ENCODE assay signal across 8 cellular contexts in the genomic region with DNA sequence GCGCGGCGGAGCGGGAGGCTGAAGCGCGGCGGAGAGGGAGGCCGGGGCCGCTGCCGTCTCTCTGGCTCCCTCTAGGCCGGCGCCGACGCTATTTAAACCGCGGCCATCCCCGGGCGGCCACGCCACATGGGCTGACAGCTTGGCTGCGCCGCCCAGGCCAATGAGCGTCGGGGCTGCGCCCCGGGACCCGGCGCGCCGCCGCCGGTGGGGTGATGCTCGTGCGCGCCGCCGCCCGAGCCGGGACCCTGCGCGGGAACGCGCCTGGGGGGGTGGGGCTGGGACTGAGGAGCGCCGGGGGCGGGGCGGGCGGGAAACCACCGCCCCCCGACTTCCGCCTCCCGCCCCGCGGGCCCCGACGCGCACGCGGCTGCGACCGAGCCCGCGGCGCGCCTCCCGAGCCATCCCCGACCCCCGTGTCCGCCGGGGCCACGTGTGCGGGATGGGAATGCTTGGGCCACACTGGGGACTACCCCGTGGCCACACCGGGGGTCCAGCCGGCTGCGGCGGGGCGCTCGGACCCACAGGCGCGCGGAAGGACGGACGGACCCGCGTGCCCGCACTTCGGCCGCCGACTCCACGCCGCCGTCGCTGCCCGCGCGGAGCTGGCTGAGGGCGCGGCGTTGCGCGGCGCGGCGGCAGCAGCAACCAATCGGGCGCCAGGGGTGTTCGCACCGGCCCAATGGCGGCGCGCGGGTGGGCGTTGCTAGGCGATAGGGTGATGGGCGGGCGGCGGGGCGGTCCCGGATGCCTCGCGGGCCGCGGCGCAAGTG. TPM values are rescaled to one million over a fixed set of nuclear protein-coding genes. Genes with fewer than 3 reads are reported as not detected.
DNase-seq lines count a peak whose midpoint lies in the region; ATAC-seq and TF ChIP-seq lines count a peak whose summit lies in the region.

Gene FASN, minus strand, starts transcription at position 68 of the 770 bp plus-strand sequence. CDS start 1,791 bp downstream, outside the sequence.

- DNase-seq in AG04450 (ENCODE audit: low read depth, low spot score) (peak; percentile 88), NCI-H2196 treated with DMSO at 0.1 percent for 48 hours (lab: John Stamatoyannopoulos, UW; ENCODE audit: unreplicated experiment) (peak; percentile 96), WERI-Rb-1 (peak; percentile 98), mammary epithelial cell (peak; percentile 93), inferior parietal cortex (ENCODE audit: extremely low spot score) (peak; percentile 91)
- DNase-seq in stimulated activated CD4-positive, alpha-beta T cell treated with anti-CD3 and anti-CD28 coated beads, Interleukin-12 subunit alpha, Interleukin-12 subunit beta, amount 100 ng/mL, for 24 hours (ENCODE audit: low read depth in 2 of 2): peak; percentile 86 to 94

- H3K4me2 ChIP-seq in mammary epithelial cell (ENCODE audit: insufficient read depth, low read depth, low read length): peak within 1 kb of the TSS; percentile 98

- in situ Hi-C loops in mammary epithelial cell (cut with MboI; ENCODE audit: low sequenced_read_pairs in 2 of 2): no loop called here

- BruUV-seq in mammary epithelial cell (replicated peaks; lab: Mats Ljungman, UMichigan): no TSS peak

- H3K4me3 ChIP-seq in AG04450 (ENCODE audit: low read depth, low read length) (peak within 1 kb of the TSS; percentile 71), WERI-Rb-1 (ENCODE audit: low read depth, low read length) (peak within 1 kb of the TSS; percentile 77), mammary epithelial cell (replicated peaks in 1 of 3; ENCODE audit: insufficient read depth in 1 of 3, low read depth in 2 of 3, low read length in 3 of 3) (peak within 1 kb of the TSS; percentile 63 to 82 (median 68))

- H3K9ac ChIP-seq in mammary epithelial cell (ENCODE audit: insufficient read depth, low read length): peak within 1 kb of the TSS; percentile 64

- H3K9me3 ChIP-seq in AG04450 (ENCODE audit: control insufficient read depth, insufficient read depth, low read length) (no peaks in the 10 kb centered on the region; the same call in 1 of the 2 replicates), WERI-Rb-1 (ENCODE audit: severe bottlenecking) (peaks cover 2% of the 10 kb centered on the region), mammary epithelial cell (replicated peaks; ENCODE audit: insufficient read depth, low read length) (no peaks in the 10 kb centered on the region)

- H3K27ac ChIP-seq in AG04450 (ENCODE audit: low read depth, low read length) (peak within 1 kb of the TSS; percentile 65), WERI-Rb-1 (peak within 1 kb of the TSS; percentile 97), mammary epithelial cell (ENCODE audit: insufficient read depth, low read depth, low read length) (peak within 1 kb of the TSS; percentile 76)

- H2AFZ ChIP-seq in mammary epithelial cell (ENCODE audit: low read depth, low read length): peak within 1 kb of the TSS; percentile 78

- H3K4me1 ChIP-seq in mammary epithelial cell (ENCODE audit: insufficient read depth, low read length): peaks cover 38% of the 10 kb centered on the region

- 3% methylated on average over 19 of the region's 124 CpGs for WGBS in mammary epithelial cell (ENCODE audit: low coverage, missing lambda C conversion rate)

- H3K36me3 ChIP-seq in WERI-Rb-1 (peaks cover 47% of the 10 kb centered on the region), mammary epithelial cell (ENCODE audit: insufficient read depth, low read length) (peaks cover 9% of the 10 kb centered on the region)

- intact Hi-C loops in mammary epithelial cell (cut with micrococcal nuclease): loop anchor here (2.0 kb wide), 1 partner anchor 62 kb away; the partner anchor contains the start of gene DCXR

- CTCF ChIA-PET in AG04450 (lab: Charles Lee) (interaction anchor here (1.0 kb wide), 1 partner anchor 43 kb away, joined by 3 read pairs; no protein-coding TSS in a partner anchor), mammary epithelial cell (lab: Charles Lee; ENCODE audit: low non-redundant PET) (interaction anchor here (0.7 kb wide), 2 partner anchors 21 to 61 kb away, joined by 4 to 11 read pairs; partner anchors contain the start of gene DCXR)

- TF ChIP-seq CTCF in AG04450 (IDR thresholded peaks at IDR 0.05; ENCODE audit: low read depth, low read length): peak; percentile 43
- TF ChIP-seq CTCF in WERI-Rb-1 (IDR thresholded peaks at IDR 0.05; ENCODE audit: low read depth, low read length): peak; percentile 75
- peak; percentile 26 to 57 for TF ChIP-seq CTCF in mammary epithelial cell (conservative IDR thresholded peaks at IDR 0.05 in 1 of 2, IDR thresholded peaks at IDR 0.05 in 1 of 2; ENCODE audit: extremely low read depth in 1 of 2, insufficient read depth in 1 of 2, low read depth in 1 of 2, low read length in 2 of 2)

- dilution Hi-C loops in mammary epithelial cell (cut with HindIII; ENCODE audit: low sequenced_read_pairs): no loop called here

- peaks cover 51% of the 10 kb centered on the region for H3K79me2 ChIP-seq in mammary epithelial cell (ENCODE audit: insufficient read depth, low read length)

- peaks cover 24% of the 10 kb centered on the region for H4K20me1 ChIP-seq in mammary epithelial cell (ENCODE audit: insufficient read depth, low read length)

- ATAC-seq in GM18873 (IDR thresholded peaks at IDR 0.05; ENCODE audit: low FRiP score, unreplicated experiment) (peak; percentile 55), HG03139 (IDR thresholded peaks at IDR 0.05; ENCODE audit: unreplicated experiment) (peak; percentile 67)

- POLR2A ChIA-PET in AG04450 (lab: Yijun Ruan, JAX): interaction anchor here (0.6 to 1.9 kb wide), 9 partner anchors 10 to 133 kb away, joined by 3 to 8 read pairs (median 4); partner anchors contain the start of genes CENPX, DCXR, GPS1 and LRRC45

- H3K27me3 ChIP-seq in AG04450 (ENCODE audit: control insufficient read depth, insufficient read depth, low read length) (no peaks in the 10 kb centered on the region), WERI-Rb-1 (ENCODE audit: insufficient read depth, low read depth, severe bottlenecking) (no peaks in the 10 kb centered on the region), mammary epithelial cell (ENCODE audit: insufficient read depth, low read length) (no peaks in the 10 kb centered on the region)

RNA-seq across cellular contexts. Expression of gene FASN, which starts in this region (rescaled TPM):
- polyA plus RNA-seq in AG04450 (2011; rRNA removed) (6.2 and 9.6 TPM in 2 replicates), mammary epithelial cell (217 TPM)
- polyA minus RNA-seq in AG04450 (2011; rRNA and poly(A)+ RNA removed): 12.3 and 14.5 TPM in 2 replicates
- 100 to 1,000 TPM; 126 to 452 TPM for total RNA-seq in mammary epithelial cell
- polyA minus RNA-seq in mammary epithelial cell: 278 TPM

Comparison
In these comparisons a context has a peak if more than half of its experiments do, and no peak if none do; other contexts are left out.
1. Peak in every context shown above with its lines: DNase-seq, ATAC-seq, H3K4me3 ChIP-seq and H3K27ac ChIP-seq.
2. RNA of gene FASN (polyA plus RNA-seq): 217 TPM in mammary epithelial cell (single experiment); 6.2 to 9.6 TPM in AG04450; every median in the first group is over 10 times any median in the second.